Comparison of ENCODE assay signal across 29 cellular contexts in genomic region chrX:77776648-77777047, GRCh38.
"Had no signal": no experiment of that assay in that cellular context is flagged by ENCODE, and none has a peak within 500 bp of the region (broad histone marks: within the 10 kb centered on the region; RNA-seq: fewer than 3 reads in every experiment).

No MANE protein-coding gene starts in this region.

- H3K27me3 Mint-ChIP-seq: activated CD4-positive, alpha-beta memory T cell treated with anti-CD3 and anti-CD28 coated beads for 36 hours; activated naive CD4-positive, alpha-beta T cell treated with anti-CD3 and anti-CD28 coated beads, Interleukin-2, amount 10 ng/mL, durations not matched to agents 7 days and 5 days; naive thymus-derived CD4-positive, alpha-beta T cell had no signal

- H3K27me3 ChIP-seq: esophagus muscularis mucosa, foreskin keratinocyte, heart left ventricle, right atrium auricular region had no signal

- DNase-seq: activated CD4-positive, alpha-beta memory T cell treated with anti-CD3 and anti-CD28 coated beads for 36 hours; activated CD4-positive, alpha-beta T cell treated with anti-CD3 and anti-CD28 coated beads for 4 hours; activated CD8-positive, alpha-beta memory T cell treated with anti-CD3 and anti-CD28 coated beads, Interleukin-2, amount 50 U/mL, for 4 hours; activated effector memory CD4-positive, alpha-beta T cell treated with anti-CD3 and anti-CD28 coated beads, Interleukin-2, amount 50 U/mL, for 16 hours; activated naive CD4-positive, alpha-beta T cell treated with anti-CD3 and anti-CD28 coated beads, Interleukin-2, amount 10 ng/mL, durations not matched to agents 7 days and 5 days; activated T-cell treated with anti-CD3 and anti-CD28 coated beads, Interleukin-2, amount 50 U/mL, for 1 hour; amygdala; caudate nucleus; endodermal cell; foreskin keratinocyte; heart left ventricle; hypothalamus; immature natural killer cell; kidney; left colon; mammary epithelial cell; midbrain; naive thymus-derived CD4-positive, alpha-beta T cell; occipital lobe; stimulated activated CD4-positive, alpha-beta T cell treated with anti-CD3 and anti-CD28 coated beads, Interleukin-15, amount 100 ng/mL, for 24 hours; stimulated activated naive CD4-positive, alpha-beta T cell treated with Interleukin-2 at 50 U/mL for 16 hours; T-helper 9 cell; trophoblast cell had no signal

- H3K4me3 ChIP-seq: esophagus muscularis mucosa, heart left ventricle, right atrium auricular region, thoracic aorta had no signal

- H3K4me3 Mint-ChIP-seq: activated CD4-positive, alpha-beta memory T cell treated with anti-CD3 and anti-CD28 coated beads for 36 hours; activated naive CD4-positive, alpha-beta T cell treated with anti-CD3 and anti-CD28 coated beads, Interleukin-2, amount 10 ng/mL, durations not matched to agents 7 days and 5 days; activated T-helper 1 cell treated with anti-CD3 and anti-CD28 coated beads, Interleukin-12 subunit alpha, Interleukin-12 subunit beta, Interleukin-2, Interleukin-4 antibody, amounts not matched to agents 30 ng/mL and 10 ng/mL and 1 ng/mL, durations not matched to agents 14 hours and 24 hours and 36 hours; endodermal cell; neural crest cell had no signal

- ATAC-seq: foreskin keratinocyte; heart left ventricle; left colon; naive thymus-derived CD4-positive, alpha-beta T cell had no signal

- H3K36me3 ChIP-seq: esophagus muscularis mucosa, heart left ventricle, right atrium auricular region, thoracic aorta had no signal

- H3K4me1 Mint-ChIP-seq: endodermal cell had no signal

- H3K27ac ChIP-seq: esophagus muscularis mucosa, foreskin keratinocyte, heart left ventricle, right atrium auricular region, thoracic aorta, VCaP had no signal

- H3K9me3 Mint-ChIP-seq: activated naive CD4-positive, alpha-beta T cell treated with anti-CD3 and anti-CD28 coated beads, Interleukin-2, amount 10 ng/mL, durations not matched to agents 7 days and 5 days; activated T-helper 1 cell treated with anti-CD3 and anti-CD28 coated beads, Interleukin-12 subunit alpha, Interleukin-12 subunit beta, Interleukin-2, Interleukin-4 antibody, amounts not matched to agents 30 ng/mL and 10 ng/mL and 1 ng/mL, durations not matched to agents 14 hours and 24 hours and 36 hours; immature natural killer cell had no signal

- H3K27ac Mint-ChIP-seq: activated CD4-positive, alpha-beta memory T cell treated with anti-CD3 and anti-CD28 coated beads for 36 hours; activated naive CD4-positive, alpha-beta T cell treated with anti-CD3 and anti-CD28 coated beads, Interleukin-2, amount 10 ng/mL, durations not matched to agents 7 days and 5 days; activated T-helper 1 cell treated with anti-CD3 and anti-CD28 coated beads, Interleukin-12 subunit alpha, Interleukin-12 subunit beta, Interleukin-2, Interleukin-4 antibody, amounts not matched to agents 30 ng/mL and 10 ng/mL and 1 ng/mL, durations not matched to agents 14 hours and 24 hours and 36 hours; endodermal cell; naive thymus-derived CD4-positive, alpha-beta T cell had no signal

- H3K36me3 Mint-ChIP-seq: activated CD4-positive, alpha-beta memory T cell treated with anti-CD3 and anti-CD28 coated beads for 36 hours had no signal

- H3K4me1 ChIP-seq: foreskin keratinocyte, right atrium auricular region had no signal

- H3K9me3 ChIP-seq: esophagus muscularis mucosa, heart left ventricle, right atrium auricular region, thoracic aorta had no signal
